In the genomic region with DNA sequence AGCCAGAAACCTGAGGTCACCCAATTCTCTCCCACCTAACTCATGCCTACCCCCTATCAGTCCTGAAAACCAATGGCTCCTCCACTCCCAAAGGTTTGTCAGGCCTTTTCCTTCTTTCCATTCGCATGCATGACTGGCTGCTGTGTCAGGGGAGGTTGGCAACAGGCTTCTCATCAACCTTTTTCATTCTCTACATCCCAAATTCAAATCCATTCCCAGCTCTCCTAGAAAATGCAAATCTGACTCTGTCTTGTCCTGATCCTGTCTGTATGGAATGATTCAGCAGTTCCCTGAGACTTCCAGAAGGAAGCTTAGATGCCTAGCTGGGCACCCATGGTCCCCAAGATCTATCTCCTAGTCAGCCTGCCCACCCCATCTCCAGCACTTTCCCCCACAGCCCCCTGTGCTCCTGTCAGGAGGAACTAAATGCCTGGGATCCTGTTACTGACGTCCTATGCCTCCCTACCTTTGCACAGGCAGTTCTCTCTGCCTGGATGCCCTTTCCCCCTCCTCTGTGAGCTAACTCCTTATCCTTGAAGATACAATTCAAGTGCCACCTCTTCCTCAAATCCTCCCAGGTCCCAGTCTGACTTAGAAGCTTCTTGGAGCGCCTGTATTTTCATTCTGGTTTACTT, we compare ENCODE assay signal across 1 cellular context.
TF ChIP-seq lines count a peak whose summit lies in the region.

No MANE protein-coding gene starts in this region.

TF ChIP-seq in K562, 482 proteins besides CTCF, POLR2A, EP300 and RAD21:
- no peak for TF ChIP-seq ZNF561 (CRISPR knock-in tag; conservative IDR thresholded peaks at IDR 0.05)
- TF ChIP-seq NFE2 (IDR thresholded peaks at IDR 0.05; ENCODE audit: low read depth): peak; percentile 28; the same call in 1 of the 2 replicates
- no peak for TF ChIP-seq MTA1 (IDR thresholded peaks at IDR 0.05; ENCODE audit: borderline replicate concordance)
- no peak for TF ChIP-seq ZNF699 (CRISPR knock-in tag; IDR thresholded peaks at IDR 0.05; ENCODE audit: insufficient replicate concordance)
- no peak for TF ChIP-seq NUFIP1 (IDR thresholded peaks at IDR 0.05; ENCODE audit: partially characterized antibody)
